18 cellular contexts compared by ENCODE assay signal in the genomic region with DNA sequence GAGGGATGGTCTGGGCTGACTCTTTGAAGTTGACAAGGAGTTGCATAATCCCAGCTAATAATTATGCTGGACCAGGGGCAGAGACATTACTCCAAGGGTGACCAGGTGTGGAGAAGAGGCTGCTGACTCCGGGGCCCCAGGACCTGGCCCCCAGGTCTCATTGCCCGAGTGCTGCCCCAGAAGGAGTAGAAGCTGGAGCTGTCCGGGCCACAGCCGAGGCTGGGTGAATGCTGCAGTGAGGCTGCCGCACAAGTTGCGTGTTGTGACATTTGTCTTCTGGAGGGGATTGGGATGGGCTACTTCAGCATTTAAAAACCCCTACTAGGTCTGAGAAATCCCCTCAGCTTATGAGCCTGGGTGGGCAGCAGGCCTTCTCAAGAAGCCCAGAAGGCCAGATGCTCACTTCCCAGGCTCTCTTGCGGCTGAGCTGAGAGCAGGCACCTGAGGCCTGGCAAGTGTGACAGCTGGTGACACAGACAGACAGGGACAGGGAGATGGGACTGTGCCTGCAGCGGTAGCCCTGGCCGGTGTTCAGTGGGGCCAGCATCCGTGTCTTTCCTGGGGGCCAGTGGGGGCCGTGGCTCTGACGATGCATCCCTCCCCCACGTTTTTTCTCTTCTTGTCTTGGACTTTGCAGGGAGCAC.
DNase-seq lines count a peak whose midpoint lies in the region; ATAC-seq, FAIRE-seq and TF ChIP-seq lines count a peak whose summit lies in the region.
"Had no signal": no experiment of that assay in that cellular context is flagged by ENCODE, and none has a peak within 500 bp of the region (broad histone marks: within the 10 kb centered on the region; RNA-seq: fewer than 3 reads in every experiment).

No MANE protein-coding gene starts in this region.

- H3K27me3 ChIP-seq in endodermal cell (ENCODE audit: control insufficient read depth, insufficient read depth, low read length, poor library complexity, severe bottlenecking): peaks cover 13% of the 10 kb centered on the region

- H3K27ac Mint-ChIP-seq in endodermal cell: no peak overlapping the region
- H3K27ac Mint-ChIP-seq: B cell; CD4-positive, alpha-beta T cell had no signal

- no peak for FAIRE-seq in D721Med (lab: Jason Lieb, UNC)
- FAIRE-seq: G401.6, GM12891 had no signal

- H3K4me3 Mint-ChIP-seq in endodermal cell: no peak overlapping the region
- H3K4me3 Mint-ChIP-seq: B cell; CD4-positive, alpha-beta T cell; H9 had no signal

- peaks cover 1% of the 10 kb centered on the region for H3K27me3 Mint-ChIP-seq in endodermal cell (ENCODE audit: insufficient read depth)
- H3K27me3 Mint-ChIP-seq: CD4-positive, alpha-beta T cell had no signal

- H3K9ac ChIP-seq in endodermal cell (ENCODE audit: extremely low read depth, low read length, poor library complexity, severe bottlenecking): no peak overlapping the region

- intact Hi-C loops in sciatic nerve (cut with DNase I): no loop called here

- H3K4me1 Mint-ChIP-seq in endodermal cell: no peaks in the 10 kb centered on the region
- H3K4me1 Mint-ChIP-seq: B cell had no signal

- H3K27ac ChIP-seq in endodermal cell (ENCODE audit: low read depth, low read length): no peak overlapping the region

- DNase-seq in NCI-H82 (lab: John Stamatoyannopoulos, UW) (peak; percentile 52), NCI-H82 treated with DMSO at 0.1 percent for 48 hours (lab: John Stamatoyannopoulos, UW; ENCODE audit: unreplicated experiment) (no peak), NCI-H1694 treated with DMSO at 0.1 percent for 48 hours (lab: John Stamatoyannopoulos, UW) (peak; percentile 12), endodermal cell (peak; percentile 36), sciatic nerve (ENCODE audit: low spot score) (peak; percentile 47), D721Med (ENCODE audit: insufficient read length, low spot score) (no peak), EL (no peak)
- no peak for DNase-seq in stimulated activated CD4-positive, alpha-beta T cell treated with anti-CD3 and anti-CD28 coated beads, Interleukin-12 subunit alpha, Interleukin-12 subunit beta, amount 100 ng/mL, for 4 hours
- DNase-seq: ACHN; C1 segment of cervical spinal cord; Calu3; CD4-positive, alpha-beta T cell; DMS79; GOT3; H9 had no signal

- H3K36me3 ChIP-seq in endodermal cell (ENCODE audit: control insufficient read depth, insufficient read depth, low read length): no peaks in the 10 kb centered on the region

- no peak for ATAC-seq in sciatic nerve

- H3K36me3 Mint-ChIP-seq in endodermal cell (ENCODE audit: low read depth): no peaks in the 10 kb centered on the region

- no peaks in the 10 kb centered on the region for H3K9me3 ChIP-seq in endodermal cell (ENCODE audit: control insufficient read depth, low read length)

- WGBS in endodermal cell (ENCODE audit: insufficient coverage in 1 of 2, insufficient read length in 1 of 2), 2 experiments: 80 to 100% methylated on average over 3 to 13 of the region's 13 CpGs

- TF ChIP-seq CTCF in endodermal cell (conservative IDR thresholded peaks at IDR 0.05): no peak
- no peak for TF ChIP-seq CTCF in D721Med (IDR thresholded peaks at IDR 0.05; ENCODE audit: insufficient read depth, missing control alignments)

- no peaks in the 10 kb centered on the region for H3K4me1 ChIP-seq in endodermal cell (ENCODE audit: control insufficient read depth, insufficient read depth, low read length)

- H3K4me3 ChIP-seq in endodermal cell (ENCODE audit: low read length): no peak overlapping the region

- H3K9me3 Mint-ChIP-seq in endodermal cell: no peaks in the 10 kb centered on the region
- H3K9me3 Mint-ChIP-seq: CD4-positive, alpha-beta T cell; H9 had no signal

Comparison
In these comparisons a context has a peak if more than half of its experiments do, and no peak if none do; other contexts are left out.
1. DNase-seq: peak in NCI-H82 (single experiment), NCI-H1694 treated with DMSO at 0.1 percent for 48 hours (single experiment), endodermal cell (single experiment) and sciatic nerve (single experiment); none in NCI-H82 treated with DMSO at 0.1 percent for 48 hours (single experiment), D721Med (single experiment), EL (single experiment) and stimulated activated CD4-positive, alpha-beta T cell treated with anti-CD3 and anti-CD28 coated beads, Interleukin-12 subunit alpha, Interleukin-12 subunit beta, amount 100 ng/mL, for 4 hours (single experiment).